Comparison of ENCODE assay signal across 35 cellular contexts in genomic region chr19:11291415-11291814, GRCh38. TPM values are rescaled to one million over a fixed set of nuclear protein-coding genes. Genes with fewer than 3 reads are reported as not detected.
"Had no signal": no experiment of that assay in that cellular context is flagged by ENCODE, and none has a peak within 500 bp of the region (broad histone marks: within the 10 kb centered on the region; RNA-seq: fewer than 3 reads in every experiment).

No MANE protein-coding gene starts in this region.

- H3K4me3 ChIP-seq: Peyer's patch had no signal

- DNase-seq: activated CD4-positive, alpha-beta memory T cell treated with anti-CD3 and anti-CD28 coated beads, Interleukin-2, amount 10 ng/mL, durations not matched to agents 7 days and 5 days; activated CD4-positive, alpha-beta T cell treated with anti-CD3 and anti-CD28 coated beads for 1 hour; activated CD4-positive, alpha-beta T cell treated with anti-CD3 and anti-CD28 coated beads for 48 hours; activated CD4-positive, CD25-positive, alpha-beta regulatory T cell; activated CD8-positive, alpha-beta memory T cell treated with anti-CD3 and anti-CD28 coated beads for 24 hours; activated CD8-positive, alpha-beta memory T cell treated with anti-CD3 and anti-CD28 coated beads, Interleukin-2, amount 10 ng/mL, durations not matched to agents 7 days and 5 days; activated CD8-positive, alpha-beta memory T cell treated with anti-CD3 and anti-CD28 coated beads, Interleukin-2, amount 50 U/mL, for 48 hours; activated effector memory CD4-positive, alpha-beta T cell treated with Interleukin-2 at 50 U/mL for 16 hours; activated naive CD4-positive, alpha-beta T cell treated with anti-CD3 and anti-CD28 coated beads, Interleukin-2, amount 10 ng/mL, durations not matched to agents 7 days and 5 days; activated naive CD8-positive, alpha-beta T cell treated with anti-CD3 and anti-CD28 coated beads, Interleukin-2, amount 50 U/mL, for 24 hours; activated T-cell treated with anti-CD3 and anti-CD28 coated beads, Interleukin-2, amount 50 U/mL, for 48 hours; anterior cingulate cortex; caudate nucleus; cerebellar nuclear complex; Karpas-422; NCI-H1105 treated with DMSO at 0.1 percent for 48 hours; NCI-H1436; NCI-H1694; NCI-H1930; NCI-H2081 treated with DMSO at 0.1 percent for 48 hours; NCI-H226; NCI-H446 treated with DMSO at 0.1 percent for 48 hours; NCI-H524 treated with DMSO at 0.1 percent for 48 hours; PC-3; Peyer's patch; SIG-M5; SW 1271; T-helper 1 cell; T-helper 9 cell; WERI-Rb-1 had no signal

- H3K27me3 ChIP-seq: Peyer's patch had no signal

- H3K27ac ChIP-seq: Peyer's patch, WERI-Rb-1 had no signal

- ATAC-seq: activated CD8-positive, alpha-beta memory T cell treated with anti-CD3 and anti-CD28 coated beads, Interleukin-2, amount 10 ng/mL, durations not matched to agents 7 days and 5 days; activated naive CD8-positive, alpha-beta T cell treated with anti-CD3 and anti-CD28 coated beads, Interleukin-2, amount 50 U/mL, for 24 hours; PC-3; Right ventricle myocardium inferior; SK-N-SH treated with all-trans-retinoic acid at 6 μM for 48 hours had no signal

- H3K36me3 ChIP-seq: Peyer's patch, WERI-Rb-1 had no signal

- FAIRE-seq: bronchial epithelial cell had no signal

- H3K9me3 ChIP-seq: Peyer's patch had no signal

RNA-seq across cellular contexts. Expression of gene TSPAN16, which starts 4.5 kb away (rescaled TPM):
- total RNA-seq: activated CD4-positive, alpha-beta memory T cell treated with anti-CD3 and anti-CD28 coated beads, Interleukin-2, amount 10 ng/mL, durations not matched to agents 7 days and 5 days; activated CD8-positive, alpha-beta memory T cell treated with anti-CD3 and anti-CD28 coated beads, Interleukin-2, amount 10 ng/mL, durations not matched to agents 7 days and 5 days; bronchial epithelial cell; MCF 10A; PC-3; Peyer's patch; Right ventricle myocardium inferior; SK-MEL-5 had no signal

RNA-seq across cellular contexts. Expression of gene ANGPTL8, which starts 52.0 kb away (rescaled TPM):
- total RNA-seq: activated CD4-positive, alpha-beta memory T cell treated with anti-CD3 and anti-CD28 coated beads, Interleukin-2, amount 10 ng/mL, durations not matched to agents 7 days and 5 days; activated CD8-positive, alpha-beta memory T cell treated with anti-CD3 and anti-CD28 coated beads, Interleukin-2, amount 10 ng/mL, durations not matched to agents 7 days and 5 days; bronchial epithelial cell; MCF 10A; PC-3; Peyer's patch; SK-MEL-5 had no signal
